Comparison of ENCODE assay signal across 8 cellular contexts in the genomic region with DNA sequence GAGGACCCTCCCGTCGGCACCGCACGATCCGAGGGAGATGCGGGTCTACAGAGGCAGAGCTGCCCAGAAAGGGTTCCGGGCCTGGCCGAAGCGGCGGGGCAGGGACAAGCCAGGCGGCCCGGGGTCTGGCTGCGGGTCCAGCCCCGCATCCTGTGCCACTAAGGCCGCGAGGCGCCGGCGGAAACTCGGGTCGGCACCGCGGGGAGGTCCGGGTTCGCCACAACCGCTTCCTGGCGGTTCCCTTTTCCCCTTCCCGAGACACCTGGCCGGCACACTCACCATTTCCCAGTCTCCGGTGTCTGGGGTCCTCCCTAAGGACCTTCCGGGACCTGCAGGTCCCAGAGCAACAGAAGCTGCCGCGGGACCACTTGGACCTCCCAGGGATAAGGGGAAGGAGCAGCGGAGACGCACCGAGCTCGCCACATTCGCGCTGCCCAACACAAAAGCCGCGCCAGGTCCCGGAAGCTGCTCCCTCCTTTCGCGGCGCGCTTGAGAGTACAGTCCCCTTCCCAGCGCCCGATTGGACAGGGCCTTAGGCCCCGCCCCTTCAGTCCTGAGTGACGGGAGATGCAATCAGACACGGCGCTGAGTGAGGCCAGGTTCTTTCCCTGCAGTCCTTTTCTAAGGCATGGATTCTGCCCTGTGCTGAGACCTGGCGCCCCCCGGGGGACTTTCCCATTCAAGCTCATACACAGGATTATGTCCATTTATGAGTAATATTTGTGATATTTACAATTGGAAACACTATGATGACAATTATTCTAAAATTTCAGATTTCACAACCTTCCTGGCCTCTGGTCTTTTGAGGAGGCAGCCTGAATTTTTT. TPM values are rescaled to one million over a fixed set of nuclear protein-coding genes. Genes with fewer than 3 reads are reported as not detected.
DNase-seq lines count a peak whose midpoint lies in the region; ATAC-seq, FAIRE-seq and TF ChIP-seq lines count a peak whose summit lies in the region.

A gene (minus strand): TSS at position 497 of the 826 bp plus-strand sequence. CDS start 215 bp downstream, at position 282.

- FAIRE-seq in TTC549 (lab: Jason Lieb, UNC) = peak; percentile 93

- H3K27me3 ChIP-seq in brain microvascular endothelial cell (replicated peaks) (no peaks in the 10 kb centered on the region), iPS-18a (ENCODE audit: control insufficient read depth, insufficient read depth, low read length) (no peaks in the 10 kb centered on the region), skeletal muscle tissue (ENCODE audit: control insufficient read depth in 3 of 3, insufficient read depth in 3 of 3, low read length in 3 of 3) (no peaks in the 10 kb centered on the region)

- ATAC-seq in GM18519 (IDR thresholded peaks at IDR 0.05; ENCODE audit: low FRiP score, unreplicated experiment) = peak; percentile 97
- ATAC-seq in HG03045 (IDR thresholded peaks at IDR 0.05; ENCODE audit: unreplicated experiment) = peak; percentile 100

- H3K4me1 ChIP-seq in iPS-18a (ENCODE audit: control insufficient read depth, low read depth, low read length) = peaks cover 3% of the 10 kb centered on the region
- H3K4me1 ChIP-seq in skeletal muscle tissue (ENCODE audit: control insufficient read depth in 3 of 3, insufficient read depth in 3 of 3, low read length in 3 of 3) = peaks cover 5 to 11% (median 8%) of the 10 kb centered on the region in 3 donors

- no peaks in the 10 kb centered on the region for H3K36me3 ChIP-seq in brain microvascular endothelial cell (replicated peaks)
- H3K36me3 ChIP-seq in iPS-18a (ENCODE audit: control insufficient read depth, low read depth, low read length) = no peaks in the 10 kb centered on the region
- peaks cover 0 to 3% (median 0%) of the 10 kb centered on the region in 3 donors for H3K36me3 ChIP-seq in skeletal muscle tissue (ENCODE audit: control insufficient read depth in 3 of 3, insufficient read depth in 3 of 3, low read length in 3 of 3)

- peak within 1 kb of the TSS; percentile 28 for H3K27ac ChIP-seq in brain microvascular endothelial cell
- H3K27ac ChIP-seq in iPS-18a (ENCODE audit: low read length) = peak within 1 kb of the TSS; percentile 19
- H3K27ac ChIP-seq in skeletal muscle tissue (ENCODE audit: low read depth, low read length) = peak within 1 kb of the TSS; percentile 68

- H3K9me3 ChIP-seq in iPS-18a (ENCODE audit: control insufficient read depth, low read depth, low read length) = peaks cover 14% of the 10 kb centered on the region
- no peaks in the 10 kb centered on the region for H3K9me3 ChIP-seq in skeletal muscle tissue (ENCODE audit: control insufficient read depth in 3 of 3, low read length in 3 of 3)

- H3K4me3 ChIP-seq in brain microvascular endothelial cell (ENCODE audit: low read depth, low read length) = peak within 1 kb of the TSS; percentile 77
- H3K4me3 ChIP-seq in iPS-18a (ENCODE audit: low read length) = peak within 1 kb of the TSS; percentile 85
- peak within 1 kb of the TSS; percentile 89 to 96 (median 95) for H3K4me3 ChIP-seq in skeletal muscle tissue (ENCODE audit: low read length in 3 of 3)

- TF ChIP-seq CTCF in brain microvascular endothelial cell (IDR thresholded peaks at IDR 0.05; ENCODE audit: low read depth, low read length, missing control alignments) = peak; percentile 35

- H3K9ac ChIP-seq in iPS-18a (ENCODE audit: low read length) (peak within 1 kb of the TSS; percentile 89), skeletal muscle tissue (ENCODE audit: low read depth in 1 of 3, low read length in 3 of 3) (peak within 1 kb of the TSS; percentile 88 to 96 (median 92))

- in situ Hi-C loops in brain microvascular endothelial cell (cut with HindIII; ENCODE audit: low pct_ligation_motif_present, low sequenced_read_pairs) = no loop called here

- DNase-seq in 8988T (peak; percentile 68), NCI-H2081 treated with DMSO at 0.1 percent for 48 hours (lab: John Stamatoyannopoulos, UW) (peak; percentile 86), brain microvascular endothelial cell (peak; percentile 94)

RNA-seq across cellular contexts. Expression of the gene that starts here (rescaled TPM):
- total RNA-seq in skeletal muscle tissue = 3.7 TPM

Comparison
In these comparisons a context has a peak if more than half of its experiments do, and no peak if none do; other contexts are left out.
1. Peak in every context shown above with its lines: DNase-seq, ATAC-seq, H3K4me3 ChIP-seq and H3K27ac ChIP-seq.